11 cellular contexts compared by ENCODE assay signal in the genomic region with DNA sequence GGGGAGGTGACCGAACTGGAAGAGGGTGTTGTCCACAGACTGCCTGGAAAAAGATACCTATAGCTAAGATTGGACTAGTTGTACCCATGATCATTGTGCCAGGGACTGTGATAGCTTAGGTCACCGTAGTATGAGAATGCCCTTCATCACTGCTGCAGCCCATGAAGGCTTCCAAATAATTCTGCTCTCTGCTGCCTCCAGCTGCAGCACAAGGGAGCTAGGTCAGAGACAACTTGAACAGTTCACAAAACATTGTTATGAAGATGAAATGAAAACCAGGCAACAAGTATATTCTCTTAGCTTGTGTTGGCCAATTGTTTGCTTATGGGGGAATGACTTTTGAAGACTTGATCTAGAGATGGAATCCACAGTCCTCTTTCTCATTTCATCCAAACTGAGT.
DNase-seq lines count a peak whose midpoint lies in the region; ATAC-seq, FAIRE-seq and TF ChIP-seq lines count a peak whose summit lies in the region.
"Had no signal": no experiment of that assay in that cellular context is flagged by ENCODE, and none has a peak within 500 bp of the region (broad histone marks: within the 10 kb centered on the region; RNA-seq: fewer than 3 reads in every experiment).

No MANE protein-coding gene starts in this region.

- ATAC-seq in DND-41 (ENCODE audit: insufficient read depth, low read depth): peak; percentile 61; the same call in 1 of the 3 replicates
- ATAC-seq in Panc1: no peak
- no peak for ATAC-seq in GM19455 (IDR thresholded peaks at IDR 0.05; ENCODE audit: unreplicated experiment)
- ATAC-seq in HG03520 (IDR thresholded peaks at IDR 0.05; ENCODE audit: unreplicated experiment): no peak
- ATAC-seq: Right ventricle myocardium inferior had no signal

- H2AFZ ChIP-seq in DND-41 (ENCODE audit: low read depth, low read length): no peak overlapping the region

- H3K27me3 ChIP-seq in DND-41 (ENCODE audit: insufficient read depth, low read length, poor library complexity) (no peaks in the 10 kb centered on the region), Panc1 (ENCODE audit: control insufficient read depth, insufficient read depth, low read length) (no peaks in the 10 kb centered on the region), kidney epithelial cell (ENCODE audit: control insufficient read depth, insufficient read depth, low read length) (no peaks in the 10 kb centered on the region)

- H3K36me3 ChIP-seq in DND-41 (ENCODE audit: insufficient read depth, low read length) (no peaks in the 10 kb centered on the region), Panc1 (ENCODE audit: control insufficient read depth, insufficient read depth, low read length) (no peaks in the 10 kb centered on the region), kidney epithelial cell (ENCODE audit: control insufficient read depth, insufficient read depth, low read length) (no peaks in the 10 kb centered on the region)

- CTCF ChIA-PET in Panc1 (lab: Charles Lee): no interaction called here

- DNase-seq in DND-41 (no peak), GM19239 (ENCODE audit: insufficient read length, low spot score) (no peak), Panc1 (ENCODE audit: low read depth, low spot score) (no peak), kidney epithelial cell (ENCODE audit: low read depth) (no peak), HuH-7.5 (ENCODE audit: low spot score) (no peak)
- DNase-seq: cerebellar nuclear complex, midbrain, NCI-H1092 had no signal

- no peak overlapping the region for H3K27ac ChIP-seq in DND-41 (ENCODE audit: low read length)
- H3K27ac ChIP-seq in Panc1 (ENCODE audit: low read length): no peak overlapping the region

- no peak overlapping the region for H3K4me2 ChIP-seq in DND-41 (ENCODE audit: insufficient read depth, low read length)

- intact Hi-C loops in Panc1 (cut with micrococcal nuclease; ENCODE audit: unreplicated experiment): no loop called here

- in situ Hi-C loops in Panc1 (cut with HindIII; ENCODE audit: low pct_unique_long_range_greater_than_20kb, low sequenced_read_pairs): no loop called here

- H3K4me3 ChIP-seq in DND-41 (ENCODE audit: low read depth in 1 of 2, low read length in 2 of 2) (no peak overlapping the region), Panc1 (ENCODE audit: low read depth in 2 of 2, low read length in 2 of 2) (no peak overlapping the region), kidney epithelial cell (ENCODE audit: low read depth, low read length) (no peak overlapping the region)

- FAIRE-seq in GM19239 (lab: Jason Lieb, UNC): peak; percentile 35

- no peaks in the 10 kb centered on the region for H3K79me2 ChIP-seq in DND-41 (ENCODE audit: insufficient read depth, low read length)

- H3K9me3 ChIP-seq in DND-41 (ENCODE audit: insufficient read depth, low read length, severe bottlenecking) (no peaks in the 10 kb centered on the region), Panc1 (ENCODE audit: control insufficient read depth, insufficient read depth, low read depth, low read length) (no peaks in the 10 kb centered on the region)

- no TSS peak for BruUV-seq in Panc1 (replicated peaks; lab: Mats Ljungman, UMichigan)

- no peaks in the 10 kb centered on the region for H3K4me1 ChIP-seq in DND-41 (ENCODE audit: insufficient read depth, low read length)
- no peaks in the 10 kb centered on the region for H3K4me1 ChIP-seq in Panc1 (ENCODE audit: control insufficient read depth, insufficient read depth, low read length)

- POLR2A ChIA-PET in Panc1 (lab: Charles Lee): no interaction called here

- no peaks in the 10 kb centered on the region for H4K20me1 ChIP-seq in DND-41 (ENCODE audit: insufficient read depth, low read length)

- H3K9ac ChIP-seq in DND-41 (ENCODE audit: low read depth, low read length): no peak overlapping the region

- peak; percentile 42 for TF ChIP-seq CTCF in DND-41 (IDR thresholded peaks at IDR 0.05; ENCODE audit: borderline replicate concordance, extremely low read depth, low read length, poor library complexity, severe bottlenecking)
- TF ChIP-seq CTCF in Panc1 (IDR thresholded peaks at IDR 0.05): peak; percentile 24
- peak; percentile 30 for TF ChIP-seq CTCF in kidney epithelial cell (IDR thresholded peaks at IDR 0.05; ENCODE audit: insufficient read depth, low read length, poor library complexity, severe bottlenecking)
